ENCODE assay signal across 17 cellular contexts in genomic region chr18:79664525-79665125, GRCh38. TPM values are rescaled to one million over a fixed set of nuclear protein-coding genes. Genes with fewer than 3 reads are reported as not detected.
DNase-seq lines count a peak whose midpoint lies in the region; ATAC-seq lines count a peak whose summit lies in the region.
"Had no signal": no experiment of that assay in that cellular context is flagged by ENCODE, and none has a peak within 500 bp of the region (broad histone marks: within the 10 kb centered on the region; RNA-seq: fewer than 3 reads in every experiment).

No MANE protein-coding gene starts in this region.

- no peaks in the 10 kb centered on the region for H3K9me3 Mint-ChIP-seq in activated naive CD8-positive, alpha-beta T cell treated with anti-CD3 and anti-CD28 coated beads, Interleukin-2, amount 50 U/mL, for 24 hours
- H3K9me3 Mint-ChIP-seq: activated T-helper 1 cell treated with anti-CD3 and anti-CD28 coated beads, Interleukin-12 subunit alpha, Interleukin-12 subunit beta, Interleukin-2, Interleukin-4 antibody, amounts not matched to agents 30 ng/mL and 10 ng/mL and 1 ng/mL, durations not matched to agents 14 hours and 24 hours and 36 hours; effector memory CD8-positive, alpha-beta T cell; memory B cell had no signal

- H3K4me3 Mint-ChIP-seq in activated naive CD8-positive, alpha-beta T cell treated with anti-CD3 and anti-CD28 coated beads, Interleukin-2, amount 50 U/mL, for 24 hours = no peak overlapping the region
- H3K4me3 Mint-ChIP-seq: activated T-helper 1 cell treated with anti-CD3 and anti-CD28 coated beads, Interleukin-12 subunit alpha, Interleukin-12 subunit beta, Interleukin-2, Interleukin-4 antibody, amounts not matched to agents 30 ng/mL and 10 ng/mL and 1 ng/mL, durations not matched to agents 14 hours and 24 hours and 36 hours; CD4-positive, alpha-beta memory T cell; effector memory CD8-positive, alpha-beta T cell; IgD-negative memory B cell; memory B cell had no signal

- no peaks in the 10 kb centered on the region for H3K4me1 Mint-ChIP-seq in activated naive CD8-positive, alpha-beta T cell treated with anti-CD3 and anti-CD28 coated beads, Interleukin-2, amount 50 U/mL, for 24 hours
- H3K4me1 Mint-ChIP-seq: CD4-positive, alpha-beta memory T cell; IgD-negative memory B cell; memory B cell had no signal

- no peak for ATAC-seq in GM19023 (IDR thresholded peaks at IDR 0.05; ENCODE audit: unreplicated experiment)
- no peak for ATAC-seq in activated naive CD8-positive, alpha-beta T cell treated with anti-CD3 and anti-CD28 coated beads, Interleukin-2, amount 50 U/mL, for 24 hours
- ATAC-seq: effector memory CD8-positive, alpha-beta T cell; Right ventricle myocardium inferior had no signal

- H3K36me3 Mint-ChIP-seq in activated naive CD8-positive, alpha-beta T cell treated with anti-CD3 and anti-CD28 coated beads, Interleukin-2, amount 50 U/mL, for 24 hours (ENCODE audit: low read depth) = no peaks in the 10 kb centered on the region
- H3K36me3 Mint-ChIP-seq: CD4-positive, alpha-beta memory T cell; IgD-negative memory B cell had no signal

- H3K27me3 Mint-ChIP-seq in activated naive CD8-positive, alpha-beta T cell treated with anti-CD3 and anti-CD28 coated beads, Interleukin-2, amount 50 U/mL, for 24 hours = peaks cover 3% of the 10 kb centered on the region
- H3K27me3 Mint-ChIP-seq: IgD-negative memory B cell had no signal

- DNase-seq in GM04503 (ENCODE audit: low read depth) = peak; percentile 31
- DNase-seq in RKO (ENCODE audit: low spot score) = peak; percentile 63
- DNase-seq in fibroblast of gingiva (ENCODE audit: low read depth) = peak; percentile 17
- DNase-seq in renal cortical epithelial cell (ENCODE audit: low read depth) = peak; percentile 90
- DNase-seq in SW 1271 (lab: John Stamatoyannopoulos, UW) = no peak
- DNase-seq in NCI-H510A treated with DMSO at 0.1 percent for 48 hours (lab: John Stamatoyannopoulos, UW) = no peak
- DNase-seq in activated naive CD8-positive, alpha-beta T cell treated with anti-CD3 and anti-CD28 coated beads, Interleukin-2, amount 50 U/mL, for 24 hours = no peak
- DNase-seq: activated CD4-positive, alpha-beta T cell treated with anti-CD3 and anti-CD28 coated beads, Interleukin-2, amount 50 U/mL, for 1 hour; CD4-positive, alpha-beta memory T cell; effector memory CD8-positive, alpha-beta T cell; GF-D8; stomach had no signal

- no peak overlapping the region for H3K27ac Mint-ChIP-seq in activated naive CD8-positive, alpha-beta T cell treated with anti-CD3 and anti-CD28 coated beads, Interleukin-2, amount 50 U/mL, for 24 hours
- H3K27ac Mint-ChIP-seq: activated T-helper 1 cell treated with anti-CD3 and anti-CD28 coated beads, Interleukin-12 subunit alpha, Interleukin-12 subunit beta, Interleukin-2, Interleukin-4 antibody, amounts not matched to agents 30 ng/mL and 10 ng/mL and 1 ng/mL, durations not matched to agents 14 hours and 24 hours and 36 hours; CD4-positive, alpha-beta memory T cell; effector memory CD8-positive, alpha-beta T cell; IgD-negative memory B cell; memory B cell had no signal

RNA-seq across cellular contexts. Expression of gene CTDP1, which starts 15.0 kb away (rescaled TPM):
- total RNA-seq in renal cortical epithelial cell = 31.3 and 36.1 TPM in 2 replicates

Comparison
In these comparisons a context has a peak if more than half of its experiments do, and no peak if none do; other contexts are left out.
1. DNase-seq: peak in GM04503 (single experiment), RKO (single experiment), fibroblast of gingiva (single experiment) and renal cortical epithelial cell (single experiment); none in SW 1271 (0 of 2), NCI-H510A treated with DMSO at 0.1 percent for 48 hours (single experiment) and activated naive CD8-positive, alpha-beta T cell treated with anti-CD3 and anti-CD28 coated beads, Interleukin-2, amount 50 U/mL, for 24 hours (single experiment).